Comparison of ENCODE assay signal across 11 cellular contexts in genomic region chr16:74563828-74564263, GRCh38. TPM values are rescaled to one million over a fixed set of nuclear protein-coding genes. Genes with fewer than 3 reads are reported as not detected.
DNase-seq lines count a peak whose midpoint lies in the region; ATAC-seq, FAIRE-seq and TF ChIP-seq lines count a peak whose summit lies in the region.
"Had no signal": no experiment of that assay in that cellular context is flagged by ENCODE, and none has a peak within 500 bp of the region (broad histone marks: within the 10 kb centered on the region; RNA-seq: fewer than 3 reads in every experiment).

No MANE protein-coding gene starts in this region.

- FAIRE-seq in bronchial epithelial cell (lab: Jason Lieb, UNC): no peak
- FAIRE-seq: islet of Langerhans had no signal

- no peak overlapping the region for H3K4me2 ChIP-seq in osteoblast (ENCODE audit: insufficient read depth, low read length)

- H3K4me3 ChIP-seq in bronchial epithelial cell (ENCODE audit: low read depth, low read length) (no peak overlapping the region), osteoblast (ENCODE audit: insufficient read depth, low read length) (no peak overlapping the region)

- ATAC-seq in left colon: no peak

- intact Hi-C loops in posterior cingulate gyrus (cut with DNase I) (no loop called here), left colon (cut with DNase I, micrococcal nuclease) (no loop called here)

- TF ChIP-seq CTCF in bronchial epithelial cell (IDR thresholded peaks at IDR 0.05; ENCODE audit: insufficient read depth, low read length, severe bottlenecking) (no peak), osteoblast (IDR thresholded peaks at IDR 0.05; ENCODE audit: extremely low read depth, low read depth, low read length) (no peak)

- peaks cover 6% of the 10 kb centered on the region for H3K4me1 ChIP-seq in osteoblast (ENCODE audit: insufficient read depth, low read length)

- DNase-seq in EH (ENCODE audit: low read depth) (peak; percentile 67), NCI-H226 (peak; percentile 53), bronchial epithelial cell (ENCODE audit: low read depth) (peak; percentile 77), osteoblast (ENCODE audit: insufficient read length, low spot score, missing footprints) (peak; percentile 26), D341Med (ENCODE audit: low spot score) (no peak), posterior cingulate gyrus (no peak), left colon (no peak), amniotic stem cell (lab: John Stamatoyannopoulos, UW) (no peak)
- DNase-seq: activated gamma-delta T cell, NCI-H82 had no signal

- H4K20me1 ChIP-seq in osteoblast (ENCODE audit: insufficient read depth, low read length): peaks cover 63% of the 10 kb centered on the region

- H3K36me3 ChIP-seq in bronchial epithelial cell (ENCODE audit: control insufficient read depth, insufficient read depth, low read length): no peaks in the 10 kb centered on the region
- no peaks in the 10 kb centered on the region for H3K36me3 ChIP-seq in osteoblast (ENCODE audit: insufficient read depth, low read length)

- H3K27ac ChIP-seq in osteoblast (ENCODE audit: low read depth, low read length): no peak overlapping the region

- H3K27me3 ChIP-seq in bronchial epithelial cell (ENCODE audit: control insufficient read depth, insufficient read depth, low read length): no peaks in the 10 kb centered on the region
- H3K27me3 ChIP-seq in osteoblast (ENCODE audit: insufficient read depth, low read length): no peaks in the 10 kb centered on the region

- H3K9me3 ChIP-seq in osteoblast (ENCODE audit: low read depth, low read length): no peaks in the 10 kb centered on the region

- peaks cover 92% of the 10 kb centered on the region for H3K79me2 ChIP-seq in osteoblast (ENCODE audit: insufficient read depth, low read length)

- no peak overlapping the region for H2AFZ ChIP-seq in osteoblast (ENCODE audit: low read length)

RNA-seq across cellular contexts. Expression of gene GLG1, which starts 43.1 kb away (rescaled TPM):
- total RNA-seq in bronchial epithelial cell (65.0 and 71.2 TPM in 2 replicates), osteoblast (191 and 215 TPM in 2 replicates), left colon (10 to 100 TPM; 97.1 to 99.5 TPM)

Comparison
In these comparisons a context has a peak if more than half of its experiments do, and no peak if none do; other contexts are left out.
1. DNase-seq: peak in EH (single experiment), NCI-H226 (single experiment), bronchial epithelial cell (single experiment) and osteoblast (single experiment); none in D341Med (single experiment), posterior cingulate gyrus (0 of 10), left colon (0 of 2) and amniotic stem cell (single experiment).